ENCODE assay signal across 25 cellular contexts in genomic region chr2:238267884-238268680, GRCh38. TPM values are rescaled to one million over a fixed set of nuclear protein-coding genes. Genes with fewer than 3 reads are reported as not detected.
DNase-seq lines count a peak whose midpoint lies in the region; ATAC-seq, FAIRE-seq and TF ChIP-seq lines count a peak whose summit lies in the region.
"Had no signal": no experiment of that assay in that cellular context is flagged by ENCODE, and none has a peak within 500 bp of the region (broad histone marks: within the 10 kb centered on the region; RNA-seq: fewer than 3 reads in every experiment).

No MANE protein-coding gene starts in this region.

- no peak overlapping the region for H3K9ac ChIP-seq in HepG2 (ENCODE audit: insufficient read depth, low read depth, low read length)
- H3K9ac ChIP-seq: GM23248, KMS-11 had no signal

- no peaks in the 10 kb centered on the region for H3K27me3 Mint-ChIP-seq in natural killer cell treated with Interleukin-12 subunit alpha and Interleukin-12 subunit beta and Interleukin-15 and Interleukin-18, amount 100 ng/mL, for 72 hours
- H3K27me3 Mint-ChIP-seq in natural killer cell (ENCODE audit: low read depth in 2 of 2) (no peaks in the 10 kb centered on the region), chondrocyte (ENCODE audit: low read depth) (no peaks in the 10 kb centered on the region)
- H3K27me3 Mint-ChIP-seq in activated CD4-positive, alpha-beta T cell treated with anti-CD3 and anti-CD28 coated beads, Interleukin-2, amount 10 ng/mL, durations not matched to agents 24 days and 14 days = no peaks in the 10 kb centered on the region
- H3K27me3 Mint-ChIP-seq: activated naive CD8-positive, alpha-beta T cell; central memory CD8-positive, alpha-beta T cell had no signal

- intact Hi-C loops in natural killer cell (cut with micrococcal nuclease) = no loop called here
- intact Hi-C loops in HepG2 (cut with micrococcal nuclease; ENCODE audit: unreplicated experiment) = no loop called here
- intact Hi-C loops in activated CD4-positive, alpha-beta T cell treated with anti-CD3 and anti-CD28 coated beads, Interleukin-2, amount 10 ng/mL, durations not matched to agents 24 days and 14 days (cut with micrococcal nuclease) = no loop called here

- CTCF ChIA-PET in HepG2 (lab: Yijun Ruan, JAX; ENCODE audit: low intra/inter-chr PET ratio, low total read pairs) = no interaction called here

- H3K9me3 ChIP-seq in HepG2 (ENCODE audit: low read length) = no peaks in the 10 kb centered on the region
- H3K9me3 ChIP-seq: ascending aorta, BE2C, heart right ventricle, upper lobe of right lung had no signal

- peak; percentile 53 for DNase-seq in natural killer cell treated with Interleukin-12 subunit alpha and Interleukin-12 subunit beta and Interleukin-15 and Interleukin-18, amount 100 ng/mL, for 72 hours (ENCODE audit: low spot score)
- DNase-seq in natural killer cell = no peak
- peak; percentile 49 for DNase-seq in chondrocyte (ENCODE audit: low spot score)
- DNase-seq in HepG2 (ENCODE audit: low spot score) = no peak
- DNase-seq in omental fat pad (ENCODE audit: low spot score) = no peak
- DNase-seq in activated CD4-positive, alpha-beta T cell treated with anti-CD3 and anti-CD28 coated beads, Interleukin-2, amount 10 ng/mL, durations not matched to agents 24 days and 14 days = no peak
- no peak for DNase-seq in H4 (ENCODE audit: low spot score)
- DNase-seq: activated CD4-positive, alpha-beta T cell treated with anti-CD3 and anti-CD28 coated beads for 48 hours; BE2C; GDM1; midbrain; NCI-H526 treated with DMSO at 0.1 percent for 48 hours; T-helper 2 cell; upper lobe of right lung had no signal

- TF ChIP-seq EP300 in HepG2 (IDR thresholded peaks at IDR 0.05; ENCODE audit: low read depth in 2 of 2, low read length in 2 of 2) = no peak
- no peak for TF ChIP-seq EP300 in HepG2 (CRISPR knock-in tag; IDR thresholded peaks at IDR 0.05; ENCODE audit: borderline replicate concordance)

- ATAC-seq in natural killer cell treated with Interleukin-12 subunit alpha and Interleukin-12 subunit beta and Interleukin-15 and Interleukin-18, amount 100 ng/mL, for 72 hours = peak in 1 of 2 donors; percentile 21
- ATAC-seq in natural killer cell = no peak
- ATAC-seq in HepG2 = no peak
- no peak for ATAC-seq in omental fat pad (ENCODE audit: low FRiP score)
- no peak for ATAC-seq in GM18517 (IDR thresholded peaks at IDR 0.05; ENCODE audit: unreplicated experiment)
- ATAC-seq: left lobe of liver, upper lobe of right lung had no signal

- H3K36me3 Mint-ChIP-seq in natural killer cell treated with Interleukin-12 subunit alpha and Interleukin-12 subunit beta and Interleukin-15 and Interleukin-18, amount 100 ng/mL, for 72 hours = peaks cover 8% of the 10 kb centered on the region
- H3K36me3 Mint-ChIP-seq in natural killer cell = peaks cover 7% of the 10 kb centered on the region
- peaks cover 10% of the 10 kb centered on the region for H3K36me3 Mint-ChIP-seq in chondrocyte (ENCODE audit: low read depth)
- peaks cover 28% of the 10 kb centered on the region for H3K36me3 Mint-ChIP-seq in activated CD4-positive, alpha-beta T cell treated with anti-CD3 and anti-CD28 coated beads, Interleukin-2, amount 10 ng/mL, durations not matched to agents 24 days and 14 days (ENCODE audit: low read depth)

- 98% methylated on average over 16 of the region's 20 CpGs for WGBS in HepG2 (ENCODE audit: low lambda C conversion rate)

- TF ChIP-seq CTCF in natural killer cell (IDR thresholded peaks at IDR 0.05) (no peak), chondrocyte (IDR thresholded peaks at IDR 0.05) (no peak), HepG2 (CRISPR knock-in tag; IDR thresholded peaks at IDR 0.05) (peak; percentile 30), omental fat pad (IDR thresholded peaks at IDR 0.05) (no peak)

- no peak overlapping the region for H3K4me3 Mint-ChIP-seq in natural killer cell treated with Interleukin-12 subunit alpha and Interleukin-12 subunit beta and Interleukin-15 and Interleukin-18, amount 100 ng/mL, for 72 hours
- H3K4me3 Mint-ChIP-seq in natural killer cell = no peak overlapping the region
- H3K4me3 Mint-ChIP-seq in chondrocyte (ENCODE audit: unreplicated experiment) = no peak overlapping the region
- H3K4me3 Mint-ChIP-seq in activated CD4-positive, alpha-beta T cell treated with anti-CD3 and anti-CD28 coated beads, Interleukin-2, amount 10 ng/mL, durations not matched to agents 24 days and 14 days = no peak overlapping the region
- H3K4me3 Mint-ChIP-seq: activated naive CD8-positive, alpha-beta T cell; central memory CD8-positive, alpha-beta T cell; nephron had no signal

- H3K4me2 ChIP-seq in HepG2 (ENCODE audit: low read depth, low read length) = no peak overlapping the region

- no peak for TF ChIP-seq POLR2A in HepG2 (IDR thresholded peaks at IDR 0.05; ENCODE audit: insufficient read depth in 1 of 2, low read depth in 2 of 2, low read length in 2 of 2)

- H3K4me1 ChIP-seq in HepG2 (ENCODE audit: insufficient read depth, low read length) = peaks cover 19% of the 10 kb centered on the region
- H3K4me1 ChIP-seq: BE2C had no signal

- H3K4me1 Mint-ChIP-seq in natural killer cell treated with Interleukin-12 subunit alpha and Interleukin-12 subunit beta and Interleukin-15 and Interleukin-18, amount 100 ng/mL, for 72 hours (ENCODE audit: low read depth in 2 of 2) = peaks cover 4 to 6% of the 10 kb centered on the region in 2 donors
- H3K4me1 Mint-ChIP-seq in natural killer cell (peaks cover 4 to 11% of the 10 kb centered on the region in 2 donors), chondrocyte (ENCODE audit: low read depth) (peaks cover 6% of the 10 kb centered on the region)
- H3K4me1 Mint-ChIP-seq in activated CD4-positive, alpha-beta T cell treated with anti-CD3 and anti-CD28 coated beads, Interleukin-2, amount 10 ng/mL, durations not matched to agents 24 days and 14 days = peaks cover 7% of the 10 kb centered on the region

- no peaks in the 10 kb centered on the region for H3K79me2 ChIP-seq in HepG2 (ENCODE audit: insufficient read depth, low read length)

- H3K9me3 Mint-ChIP-seq in natural killer cell treated with Interleukin-12 subunit alpha and Interleukin-12 subunit beta and Interleukin-15 and Interleukin-18, amount 100 ng/mL, for 72 hours = no peaks in the 10 kb centered on the region
- H3K9me3 Mint-ChIP-seq in natural killer cell (no peaks in the 10 kb centered on the region), chondrocyte (ENCODE audit: low read depth) (no peaks in the 10 kb centered on the region)
- H3K9me3 Mint-ChIP-seq in activated CD4-positive, alpha-beta T cell treated with anti-CD3 and anti-CD28 coated beads, Interleukin-2, amount 10 ng/mL, durations not matched to agents 24 days and 14 days = no peaks in the 10 kb centered on the region
- H3K9me3 Mint-ChIP-seq: central memory CD8-positive, alpha-beta T cell; nephron had no signal

- H3K4me3 ChIP-seq in HepG2 (replicated peaks in 1 of 3; ENCODE audit: insufficient read depth in 1 of 3, low read depth in 2 of 3, low read length in 3 of 3) = no peak overlapping the region
- H3K4me3 ChIP-seq: ascending aorta, dorsolateral prefrontal cortex, GM23248, heart right ventricle, SK-N-MC, upper lobe of right lung had no signal

- in situ Hi-C loops in HepG2 (cut with HindIII; ENCODE audit: extremely low pct_ligation_motif_present, low pct_unique_long_range_greater_than_20kb) = loop anchor here (10.0 kb wide), 1 partner anchor 413 kb away; the partner anchor contains the start of gene RAMP1

- POLR2A ChIA-PET in HepG2 (lab: Yijun Ruan, JAX) = no interaction called here

- no peak overlapping the region for H2AFZ ChIP-seq in HepG2 (ENCODE audit: low read length)
- H2AFZ ChIP-seq: GM23248 had no signal

- no peak overlapping the region for H3K27ac ChIP-seq in HepG2 (ENCODE audit: extremely low read length, insufficient read depth, low read length)
- H3K27ac ChIP-seq: ascending aorta, dorsolateral prefrontal cortex, GM23248, heart right ventricle, KMS-11, SK-N-MC, upper lobe of right lung had no signal

- TF ChIP-seq RAD21 in HepG2 (CRISPR knock-in tag; IDR thresholded peaks at IDR 0.05) = no peak

- no peak for FAIRE-seq in HepG2 (lab: Jason Lieb, UNC)

- H4K20me1 ChIP-seq in HepG2 (ENCODE audit: insufficient read depth, low read length) = no peaks in the 10 kb centered on the region

- no TSS peak for BruUV-seq in HepG2 (replicated peaks; lab: Mats Ljungman, UMichigan)

- peaks cover 36 to 77% of the 10 kb centered on the region in 2 experiments for H3K36me3 ChIP-seq in HepG2 (replicated peaks in 1 of 2; ENCODE audit: control insufficient read depth in 1 of 2, insufficient read depth in 2 of 2, low read length in 2 of 2)

- no peaks in the 10 kb centered on the region for H3K27me3 ChIP-seq in HepG2 (ENCODE audit: control insufficient read depth in 1 of 2, insufficient read depth in 2 of 2, low read length in 2 of 2)
- H3K27me3 ChIP-seq: ascending aorta, BE2C, dorsolateral prefrontal cortex, heart right ventricle, upper lobe of right lung had no signal

- no peak overlapping the region for H3K27ac Mint-ChIP-seq in natural killer cell treated with Interleukin-12 subunit alpha and Interleukin-12 subunit beta and Interleukin-15 and Interleukin-18, amount 100 ng/mL, for 72 hours
- H3K27ac Mint-ChIP-seq in natural killer cell = no peak overlapping the region
- H3K27ac Mint-ChIP-seq in chondrocyte (ENCODE audit: unreplicated experiment) = no peak overlapping the region
- no peak overlapping the region for H3K27ac Mint-ChIP-seq in activated CD4-positive, alpha-beta T cell treated with anti-CD3 and anti-CD28 coated beads, Interleukin-2, amount 10 ng/mL, durations not matched to agents 24 days and 14 days
- H3K27ac Mint-ChIP-seq: activated naive CD8-positive, alpha-beta T cell; nephron had no signal

RNA-seq across cellular contexts. Expression of gene PER2, which starts 20.3 kb away (rescaled TPM):
- total RNA-seq in natural killer cell treated with Interleukin-12 subunit alpha and Interleukin-12 subunit beta and Interleukin-15 and Interleukin-18, amount 100 ng/mL, for 72 hours = 10 to 100 TPM; 13.8 to 18.4 TPM
- total RNA-seq in natural killer cell (10 to 100 TPM; 26.3 to 32.9 (median 32.6) TPM), chondrocyte (2.7 to 3.3 TPM (median 2.9 TPM) in 3 replicates), HepG2 (2016; rRNA removed; fragmentation: Illumina TruSeq; extraction: Trizol) (6.8 and 9.4 TPM in 2 replicates), omental fat pad (10 to 100 TPM in 3 of 4 donors, 1 to 10 TPM in 1; 5.3 to 36.4 (median 15.4) TPM)
- 21.5 and 22.6 TPM in 2 replicates for total RNA-seq in HepG2 (2016; cell fraction: cytosol; rRNA removed; fragmentation: Illumina TruSeq; extraction: Trizol; ENCODE audit: low read depth)
- 5.4 and 8.6 TPM in 2 replicates for total RNA-seq in HepG2 (2016; cell fraction: insoluble cytoplasmic fraction; rRNA removed; fragmentation: Illumina TruSeq; extraction: Trizol)
- total RNA-seq in HepG2 (2016; cell fraction: membrane; rRNA removed; fragmentation: Illumina TruSeq; extraction: Trizol) = 9.6 TPM in 2 replicates
- total RNA-seq in HepG2 (2016; cell fraction: nucleus; rRNA removed; fragmentation: Illumina TruSeq; extraction: Trizol) = 9.6 and 11.5 TPM in 2 replicates
- polyA plus RNA-seq in HepG2 (2011; rRNA removed) = 5.1 TPM in 2 replicates
- 2.3 and 2.9 TPM in 2 replicates for polyA plus RNA-seq in HepG2 (2011; cell fraction: cytosol; rRNA removed)
- 12.7 and 15.5 TPM in 2 replicates for polyA plus RNA-seq in HepG2 (2011; cell fraction: nucleus; rRNA removed)
- polyA plus RNA-seq in HepG2 (2012) = 7.2 and 7.6 TPM in 2 replicates
- polyA plus RNA-seq in HepG2 (2016; cell fraction: cytosol; fragmentation: Illumina TruSeq; extraction: Trizol; ENCODE audit: low read depth) = 0.31 and 0.44 TPM in 2 replicates
- polyA plus RNA-seq in HepG2 (2016; cell fraction: insoluble cytoplasmic fraction; fragmentation: Illumina TruSeq; extraction: Trizol; ENCODE audit: low read depth) = 5.0 and 6.1 TPM in 2 replicates
- polyA plus RNA-seq in HepG2 (2016; cell fraction: membrane; fragmentation: Illumina TruSeq; extraction: Trizol; ENCODE audit: low read depth) = 1.3 and 1.5 TPM in 2 replicates
- 18.1 and 18.4 TPM in 2 replicates for polyA plus RNA-seq in HepG2 (2016; cell fraction: nucleus; fragmentation: Illumina TruSeq; extraction: Trizol; ENCODE audit: insufficient read depth, low read depth)
- 8.0 and 20.0 TPM in 2 replicates for polyA minus RNA-seq in HepG2 (2011; rRNA and poly(A)+ RNA removed; ENCODE audit: low replicate concordance)
- 6.6 and 9.5 TPM in 2 replicates for polyA minus RNA-seq in HepG2 (2011; cell fraction: cytosol; rRNA and poly(A)+ RNA removed)
- polyA minus RNA-seq in HepG2 (2011; cell fraction: nucleus; rRNA and poly(A)+ RNA removed) = 40.7 and 48.7 TPM in 2 replicates
- total RNA-seq in activated CD4-positive, alpha-beta T cell treated with anti-CD3 and anti-CD28 coated beads, Interleukin-2, amount 10 ng/mL, durations not matched to agents 24 days and 14 days = 18.3 and 21.9 TPM in 2 replicates
- 3.9 and 4.6 TPM in 2 replicates for total RNA-seq in H4 (2014; rRNA removed; shearing (Covaris generic))

RNA-seq across cellular contexts. Expression of gene HES6, which starts 28.2 kb away (rescaled TPM):
- 10 to 100 TPM in 1 of 2 donors, 1 to 10 TPM in 1; 5.7 to 11.3 TPM for total RNA-seq in natural killer cell treated with Interleukin-12 subunit alpha and Interleukin-12 subunit beta and Interleukin-15 and Interleukin-18, amount 100 ng/mL, for 72 hours
- total RNA-seq in natural killer cell (10 to 100 TPM; 11.3 to 15.4 (median 13.5) TPM), chondrocyte (16.2 to 33.3 TPM (median 16.5 TPM) in 3 replicates), HepG2 (2016; rRNA removed; fragmentation: Illumina TruSeq; extraction: Trizol) (59.0 and 82.8 TPM in 2 replicates), omental fat pad (1 to 10 TPM; 5.3 to 9.1 (median 5.6) TPM)
- total RNA-seq in HepG2 (2016; cell fraction: cytosol; rRNA removed; fragmentation: Illumina TruSeq; extraction: Trizol; ENCODE audit: low read depth) = 147 and 163 TPM in 2 replicates
- total RNA-seq in HepG2 (2016; cell fraction: insoluble cytoplasmic fraction; rRNA removed; fragmentation: Illumina TruSeq; extraction: Trizol) = 53.8 and 85.2 TPM in 2 replicates
- 185 and 209 TPM in 2 replicates for total RNA-seq in HepG2 (2016; cell fraction: membrane; rRNA removed; fragmentation: Illumina TruSeq; extraction: Trizol)
- total RNA-seq in HepG2 (2016; cell fraction: nucleus; rRNA removed; fragmentation: Illumina TruSeq; extraction: Trizol) = 38.9 and 45.1 TPM in 2 replicates
- 19.5 and 25.3 TPM in 2 replicates for polyA plus RNA-seq in HepG2 (2011; rRNA removed)
- polyA plus RNA-seq in HepG2 (2011; cell fraction: cytosol; rRNA removed) = 16.3 and 30.2 TPM in 2 replicates
- 53.7 and 55.3 TPM in 2 replicates for polyA plus RNA-seq in HepG2 (2011; cell fraction: nucleus; rRNA removed)
- 15.6 and 22.1 TPM in 2 replicates for polyA plus RNA-seq in HepG2 (2012)
- 142 and 160 TPM in 2 replicates for polyA plus RNA-seq in HepG2 (2016; cell fraction: cytosol; fragmentation: Illumina TruSeq; extraction: Trizol; ENCODE audit: low read depth)
- polyA plus RNA-seq in HepG2 (2016; cell fraction: insoluble cytoplasmic fraction; fragmentation: Illumina TruSeq; extraction: Trizol; ENCODE audit: low read depth) = 56.0 and 58.7 TPM in 2 replicates
- polyA plus RNA-seq in HepG2 (2016; cell fraction: membrane; fragmentation: Illumina TruSeq; extraction: Trizol; ENCODE audit: low read depth) = 144 and 147 TPM in 2 replicates
- polyA plus RNA-seq in HepG2 (2016; cell fraction: nucleus; fragmentation: Illumina TruSeq; extraction: Trizol; ENCODE audit: insufficient read depth, low read depth) = 73.3 and 84.5 TPM in 2 replicates
- polyA minus RNA-seq in HepG2 (2011; rRNA and poly(A)+ RNA removed; ENCODE audit: low replicate concordance) = 0.30 and 12.1 TPM in 2 replicates
- polyA minus RNA-seq in HepG2 (2011; cell fraction: cytosol; rRNA and poly(A)+ RNA removed) = 10.4 and 11.7 TPM in 2 replicates
- polyA minus RNA-seq in HepG2 (2011; cell fraction: nucleus; rRNA and poly(A)+ RNA removed) = 3.1 and 4.4 TPM in 2 replicates
- total RNA-seq in activated CD4-positive, alpha-beta T cell treated with anti-CD3 and anti-CD28 coated beads, Interleukin-2, amount 10 ng/mL, durations not matched to agents 24 days and 14 days = 10.2 and 10.3 TPM in 2 replicates
- 4.8 and 6.3 TPM in 2 replicates for total RNA-seq in H4 (2014; rRNA removed; shearing (Covaris generic))

RNA-seq across cellular contexts. Expression of gene TRAF3IP1, which starts 52.2 kb away (rescaled TPM):
- 10 to 100 TPM in 1 of 2 donors, 1 to 10 TPM in 1; 7.9 to 10.6 TPM for total RNA-seq in natural killer cell treated with Interleukin-12 subunit alpha and Interleukin-12 subunit beta and Interleukin-15 and Interleukin-18, amount 100 ng/mL, for 72 hours
- total RNA-seq in natural killer cell = 10 to 100 TPM in 2 of 3 donors, 1 to 10 TPM in 1; 9.7 to 11.9 (median 11.3) TPM
- 15.1 to 21.1 TPM (median 15.8 TPM) in 3 replicates for total RNA-seq in chondrocyte
- total RNA-seq in HepG2 (2016; rRNA removed; fragmentation: Illumina TruSeq; extraction: Trizol) = 12.9 TPM in 2 replicates
- 11.5 and 11.7 TPM in 2 replicates for total RNA-seq in HepG2 (2016; cell fraction: cytosol; rRNA removed; fragmentation: Illumina TruSeq; extraction: Trizol; ENCODE audit: low read depth)
- 12.5 and 15.2 TPM in 2 replicates for total RNA-seq in HepG2 (2016; cell fraction: insoluble cytoplasmic fraction; rRNA removed; fragmentation: Illumina TruSeq; extraction: Trizol)
- total RNA-seq in HepG2 (2016; cell fraction: membrane; rRNA removed; fragmentation: Illumina TruSeq; extraction: Trizol) = 8.5 and 9.1 TPM in 2 replicates
- total RNA-seq in HepG2 (2016; cell fraction: nucleus; rRNA removed; fragmentation: Illumina TruSeq; extraction: Trizol) = 6.5 and 10.2 TPM in 2 replicates
- 4.1 and 5.0 TPM in 2 replicates for polyA plus RNA-seq in HepG2 (2011; rRNA removed)
- polyA plus RNA-seq in HepG2 (2011; cell fraction: cytosol; rRNA removed) = 2.7 and 3.7 TPM in 2 replicates
- polyA plus RNA-seq in HepG2 (2011; cell fraction: nucleus; rRNA removed) = 4.1 and 4.3 TPM in 2 replicates
- 7.5 and 8.6 TPM in 2 replicates for polyA plus RNA-seq in HepG2 (2012)
- polyA plus RNA-seq in HepG2 (2016; cell fraction: cytosol; fragmentation: Illumina TruSeq; extraction: Trizol; ENCODE audit: low read depth) = 1.2 and 1.5 TPM in 2 replicates
- 16.1 and 18.0 TPM in 2 replicates for polyA plus RNA-seq in HepG2 (2016; cell fraction: insoluble cytoplasmic fraction; fragmentation: Illumina TruSeq; extraction: Trizol; ENCODE audit: low read depth)
- 4.0 and 4.6 TPM in 2 replicates for polyA plus RNA-seq in HepG2 (2016; cell fraction: membrane; fragmentation: Illumina TruSeq; extraction: Trizol; ENCODE audit: low read depth)
- polyA plus RNA-seq in HepG2 (2016; cell fraction: nucleus; fragmentation: Illumina TruSeq; extraction: Trizol; ENCODE audit: insufficient read depth, low read depth) = 17.1 and 17.8 TPM in 2 replicates
- 3.0 and 4.5 TPM in 2 replicates for polyA minus RNA-seq in HepG2 (2011; rRNA and poly(A)+ RNA removed; ENCODE audit: low replicate concordance)
- 2.3 and 3.6 TPM in 2 replicates for polyA minus RNA-seq in HepG2 (2011; cell fraction: cytosol; rRNA and poly(A)+ RNA removed)
- polyA minus RNA-seq in HepG2 (2011; cell fraction: nucleus; rRNA and poly(A)+ RNA removed) = 2.7 and 3.7 TPM in 2 replicates
- 10 to 100 TPM in 3 of 4 donors, 1 to 10 TPM in 1; 8.4 to 15.9 (median 12.5) TPM for total RNA-seq in omental fat pad
- 11.0 and 12.7 TPM in 2 replicates for total RNA-seq in activated CD4-positive, alpha-beta T cell treated with anti-CD3 and anti-CD28 coated beads, Interleukin-2, amount 10 ng/mL, durations not matched to agents 24 days and 14 days
- total RNA-seq in H4 (2014; rRNA removed; shearing (Covaris generic)) = 1.8 and 7.4 TPM in 2 replicates

Comparison
In these comparisons a context has a peak if more than half of its experiments do, and no peak if none do; other contexts are left out.
1. DNase-seq: peak in natural killer cell treated with Interleukin-12 subunit alpha and Interleukin-12 subunit beta and Interleukin-15 and Interleukin-18, amount 100 ng/mL, for 72 hours (single experiment) and chondrocyte (single experiment); none in natural killer cell (single experiment), HepG2 (single experiment), omental fat pad (single experiment), activated CD4-positive, alpha-beta T cell treated with anti-CD3 and anti-CD28 coated beads, Interleukin-2, amount 10 ng/mL, durations not matched to agents 24 days and 14 days (single experiment) and H4 (single experiment).